9 cellular contexts compared by ENCODE assay signal in genomic region chr1:119367332-119368124, GRCh38. TPM values are rescaled to one million over a fixed set of nuclear protein-coding genes. Genes with fewer than 3 reads are reported as not detected.
DNase-seq lines count a peak whose midpoint lies in the region; ATAC-seq and TF ChIP-seq lines count a peak whose summit lies in the region.
"Had no signal": no experiment of that assay in that cellular context is flagged by ENCODE, and none has a peak within 500 bp of the region (broad histone marks: within the 10 kb centered on the region; RNA-seq: fewer than 3 reads in every experiment).

No MANE protein-coding gene starts in this region.

- CTCF ChIA-PET in Calu3 (lab: Charles Lee) (interaction anchor here (0.6 to 1.8 kb wide), 2 partner anchors 92 to 366 kb away, joined by 3 to 5 read pairs; no protein-coding TSS in a partner anchor), SK-N-SH (lab: Yijun Ruan, JAX) (interaction anchor here (0.7 to 4.1 kb wide), 14 partner anchors 9 to 1290 kb away, joined by 3 to 23 read pairs (median 4); no protein-coding TSS in a partner anchor)

- H3K9me3 ChIP-seq in SK-N-SH = no peaks in the 10 kb centered on the region

- no peak for DNase-seq in Calu3
- peak; percentile 72 for DNase-seq in HFFc6
- peak; percentile 35 for DNase-seq in SK-N-SH
- no peak for DNase-seq in glutamatergic neuron
- DNase-seq in smooth muscle cell of the brain vasculature (ENCODE audit: low read depth, low spot score) = peak; percentile 10
- DNase-seq in LoVo (ENCODE audit: low spot score) = no peak
- no peak for DNase-seq in GDM1 (lab: John Stamatoyannopoulos, UW)

- no peak for ATAC-seq in HG03135 (IDR thresholded peaks at IDR 0.05; ENCODE audit: unreplicated experiment)

- H3K36me3 ChIP-seq in SK-N-SH (replicated peaks in 1 of 2; ENCODE audit: control insufficient read depth in 1 of 2, insufficient read depth in 2 of 2, low read length in 1 of 2) = no peaks in the 10 kb centered on the region

- no peaks in the 10 kb centered on the region for H3K9me2 ChIP-seq in SK-N-SH

- H3K9me3 Mint-ChIP-seq in Calu3 (ENCODE audit: low read depth, unreplicated experiment) (no peaks in the 10 kb centered on the region), HFFc6 (no peaks in the 10 kb centered on the region), glutamatergic neuron (ENCODE audit: unreplicated experiment) (no peaks in the 10 kb centered on the region)

- no peaks in the 10 kb centered on the region; a peak in 1 of 4 replicates for H3K4me1 ChIP-seq in SK-N-SH (ENCODE audit: control insufficient read depth in 1 of 2, insufficient read depth in 2 of 2, low read depth in 1 of 2, low read length in 1 of 2)

- H4K20me1 ChIP-seq in SK-N-SH (ENCODE audit: insufficient read depth) = no peaks in the 10 kb centered on the region

- H3K4me3 Mint-ChIP-seq in Calu3 (ENCODE audit: low read depth, unreplicated experiment) (no peak overlapping the region), HFFc6 (no peak overlapping the region), glutamatergic neuron (ENCODE audit: unreplicated experiment) (no peak overlapping the region)

- H3K27ac ChIP-seq in SK-N-SH (ENCODE audit: low read depth in 2 of 2, low read length in 1 of 2) = no peak overlapping the region

- peak; percentile 63 for TF ChIP-seq CTCF in Calu3 (IDR thresholded peaks at IDR 0.05; ENCODE audit: unreplicated experiment)
- TF ChIP-seq CTCF in HFFc6 (IDR thresholded peaks at IDR 0.05) = peak; percentile 94
- TF ChIP-seq CTCF in SK-N-SH (IDR thresholded peaks at IDR 0.05) = peak; percentile 97
- peak; percentile 70 for TF ChIP-seq CTCF in glutamatergic neuron (IDR thresholded peaks at IDR 0.05; ENCODE audit: partially characterized antibody, unreplicated experiment)

- POLR2A ChIA-PET in SK-N-SH (lab: Yijun Ruan, JAX) = no interaction called here

- TF ChIP-seq RAD21 in SK-N-SH (IDR thresholded peaks at IDR 0.05; ENCODE audit: low read length) = peak; percentile 84

- peaks cover 4% of the 10 kb centered on the region for H3K36me3 Mint-ChIP-seq in Calu3 (ENCODE audit: insufficient read depth, unreplicated experiment)
- H3K36me3 Mint-ChIP-seq in HFFc6 (ENCODE audit: low read depth) = no peaks in the 10 kb centered on the region
- no peaks in the 10 kb centered on the region for H3K36me3 Mint-ChIP-seq in glutamatergic neuron (ENCODE audit: unreplicated experiment)

- no peak overlapping the region for H3K9ac ChIP-seq in SK-N-SH

- H3K4me1 Mint-ChIP-seq in Calu3 (ENCODE audit: low read depth, unreplicated experiment) (no peaks in the 10 kb centered on the region), HFFc6 (ENCODE audit: low read depth) (peaks cover 13% of the 10 kb centered on the region), glutamatergic neuron (ENCODE audit: low read depth, unreplicated experiment) (no peaks in the 10 kb centered on the region)

- H3K27ac Mint-ChIP-seq in Calu3 (ENCODE audit: unreplicated experiment) = no peak overlapping the region
- H3K27ac Mint-ChIP-seq in HFFc6 = no peak overlapping the region
- H3K27ac Mint-ChIP-seq in glutamatergic neuron (ENCODE audit: unreplicated experiment) = no peak overlapping the region

- peaks cover 43% of the 10 kb centered on the region for H3K27me3 Mint-ChIP-seq in Calu3 (ENCODE audit: unreplicated experiment)
- H3K27me3 Mint-ChIP-seq in HFFc6 (ENCODE audit: insufficient read depth) = peaks cover 25% of the 10 kb centered on the region
- H3K27me3 Mint-ChIP-seq in glutamatergic neuron (ENCODE audit: unreplicated experiment) = no peaks in the 10 kb centered on the region

- H3K4me3 ChIP-seq in SK-N-SH (ENCODE audit: low read depth in 2 of 2, low read length in 1 of 2) = peak overlapping the region in 1 of 2 experiments; percentile 18; a peak in 1 of 4 replicates

- H3F3A ChIP-seq in SK-N-SH (replicated peaks; ENCODE audit: insufficient read depth) = no peaks in the 10 kb centered on the region

- H3K27me3 ChIP-seq in SK-N-SH (ENCODE audit: insufficient read depth) = peaks cover 39% of the 10 kb centered on the region

- H2AFZ ChIP-seq in SK-N-SH (ENCODE audit: low read depth) = no peak overlapping the region

- BruUV-seq in Calu3 (replicated peaks; lab: Mats Ljungman, UMichigan) = no TSS peak

- no peak overlapping the region for H3K4me2 ChIP-seq in SK-N-SH

- WGBS in SK-N-SH (ENCODE audit: low lambda C conversion rate) = 11% methylated on average over 13 of the region's 13 CpGs

- no peak for TF ChIP-seq EP300 in SK-N-SH (IDR thresholded peaks at IDR 0.05; ENCODE audit: borderline replicate concordance in 1 of 2, low read depth in 1 of 2, low read length in 1 of 2)

- intact Hi-C loops in Calu3 (cut with micrococcal nuclease; ENCODE audit: unreplicated experiment) = loop anchor here (1.0 to 5.0 kb wide), 2 partner anchors 92 to 1290 kb away; no protein-coding TSS in a partner anchor

- no peaks in the 10 kb centered on the region for H3K79me2 ChIP-seq in SK-N-SH (ENCODE audit: insufficient read depth)

TF ChIP-seq in SK-N-SH, 30 proteins besides CTCF, POLR2A, EP300 and RAD21:
- no peak for TF ChIP-seq JUND (IDR thresholded peaks at IDR 0.05)
- TF ChIP-seq SMC3 (IDR thresholded peaks at IDR 0.05; ENCODE audit: low read depth, low read length) = peak; percentile 78

RNA-seq across cellular contexts. Expression of gene HAO2, which starts 1.1 kb away (rescaled TPM):
- total RNA-seq in Calu3 (2022) = not detected in 2 replicates
- not detected for total RNA-seq in HFFc6 (2021; fragmentation: NEBNext Ultra II Directional; extraction: Animal tissue kit (Norgen Biotek cat#: 25700))
- not detected in 2 replicates for polyA plus RNA-seq in SK-N-SH (2012; rRNA removed)
- polyA plus RNA-seq in SK-N-SH (2012; cell fraction: cytosol; rRNA removed) = not detected in 2 replicates
- 0.04 TPM in 1 of 2 replicates, not detected in the other for polyA plus RNA-seq in SK-N-SH (2012; cell fraction: nucleus; rRNA removed)
- not detected for total RNA-seq in glutamatergic neuron (ENCODE audit: unreplicated experiment)
- total RNA-seq: T-helper 1 cell treated with Interleukin-12 subunit alpha and Interleukin-12 subunit beta and Interleukin-4 antibody, amounts not matched to agents 30 ng/mL and 1 ng/mL, for 36 hours had no signal

RNA-seq across cellular contexts. Expression of gene HSD3B2, which starts 47.4 kb away (rescaled TPM):
- total RNA-seq in Calu3 (2022) (not detected in 2 replicates), glutamatergic neuron (ENCODE audit: unreplicated experiment) (not detected)
- not detected for total RNA-seq in HFFc6 (2021; fragmentation: NEBNext Ultra II Directional; extraction: Animal tissue kit (Norgen Biotek cat#: 25700))
- polyA plus RNA-seq in SK-N-SH (2012; rRNA removed) = not detected in 2 replicates
- polyA plus RNA-seq in SK-N-SH (2012; cell fraction: cytosol; rRNA removed) = not detected in 2 replicates
- not detected in 2 replicates for polyA plus RNA-seq in SK-N-SH (2012; cell fraction: nucleus; rRNA removed)
- total RNA-seq: T-helper 1 cell treated with Interleukin-12 subunit alpha and Interleukin-12 subunit beta and Interleukin-4 antibody, amounts not matched to agents 30 ng/mL and 1 ng/mL, for 36 hours had no signal

Comparison
In these comparisons a context has a peak if more than half of its experiments do, and no peak if none do; other contexts are left out.
1. DNase-seq: peak in HFFc6 (single experiment), SK-N-SH (single experiment) and smooth muscle cell of the brain vasculature (single experiment); none in Calu3 (single experiment), glutamatergic neuron (single experiment), LoVo (single experiment) and GDM1 (single experiment).
2. Peak in every context shown above with its lines, with median percentiles within 50 percentile points of each other: CTCF ChIP-seq.